ENCODE assay signal across 12 cellular contexts in genomic region chr4:1047106-1047975, GRCh38. TPM values are rescaled to one million over a fixed set of nuclear protein-coding genes. Genes with fewer than 3 reads are reported as not detected.
DNase-seq lines count a peak whose midpoint lies in the region; ATAC-seq and TF ChIP-seq lines count a peak whose summit lies in the region.
"Had no signal": no experiment of that assay in that cellular context is flagged by ENCODE, and none has a peak within 500 bp of the region (broad histone marks: within the 10 kb centered on the region; RNA-seq: fewer than 3 reads in every experiment).

No MANE protein-coding gene starts in this region.

- H3K4me1 Mint-ChIP-seq in mesothelial cell of epicardium: peaks cover 11% of the 10 kb centered on the region

- no peaks in the 10 kb centered on the region for H3K36me3 ChIP-seq in right atrium auricular region
- H3K36me3 ChIP-seq in vagina: no peaks in the 10 kb centered on the region
- H3K36me3 ChIP-seq: neutrophil had no signal

- peaks cover 65% of the 10 kb centered on the region for H3K27me3 Mint-ChIP-seq in mesothelial cell of epicardium (ENCODE audit: low read depth)

- H3K4me1 ChIP-seq in right atrium auricular region (peaks cover 0 to 30% of the 10 kb centered on the region in 2 donors), vagina (peaks cover 30% of the 10 kb centered on the region)

- H3K4me3 ChIP-seq in right atrium auricular region (peak overlapping the region in 1 of 2 donors; percentile 21), vagina (peak overlapping the region in 1 of 2 donors; percentile 5)

- H3K9me3 Mint-ChIP-seq in mesothelial cell of epicardium: no peaks in the 10 kb centered on the region
- H3K9me3 Mint-ChIP-seq: CD8-positive, alpha-beta T cell had no signal

- no peak overlapping the region for H3K27ac Mint-ChIP-seq in mesothelial cell of epicardium
- H3K27ac Mint-ChIP-seq: CD8-positive, alpha-beta T cell had no signal

- no peaks in the 10 kb centered on the region for H3K36me3 Mint-ChIP-seq in mesothelial cell of epicardium
- H3K36me3 Mint-ChIP-seq: CD8-positive, alpha-beta T cell had no signal

- intact Hi-C loops in Right ventricle myocardium inferior (cut with DNase I): no loop called here
- intact Hi-C loops in vagina (cut with DNase I): no loop called here

- no peak for TF ChIP-seq POLR2A in vagina (IDR thresholded peaks at IDR 0.05)

- peak; percentile 60 for DNase-seq in Right ventricle myocardium inferior (ENCODE audit: missing footprints)
- no peak for DNase-seq in right atrium auricular region (ENCODE audit: low spot score)
- peak; percentile 51 for DNase-seq in ecto neural progenitor cell (ENCODE audit: low spot score)
- peak in 1 of 2 experiments; percentile 21 for DNase-seq in mesothelial cell of epicardium (ENCODE audit: low spot score in 2 of 2, unreplicated experiment in 2 of 2)
- no peak for DNase-seq in vagina (ENCODE audit: extremely low spot score in 2 of 2)
- DNase-seq in epidermal melanocyte (ENCODE audit: insufficient read length, low spot score): no peak
- DNase-seq in KBM-7: no peak
- DNase-seq: activated gamma-delta T cell treated with Interleukin-2 at 50 U/mL for 16 hours had no signal

- H3K9me3 ChIP-seq in right atrium auricular region: no peaks in the 10 kb centered on the region
- H3K9me3 ChIP-seq in vagina: no peaks in the 10 kb centered on the region
- H3K9me3 ChIP-seq: neutrophil had no signal

- H3K27me3 ChIP-seq in right atrium auricular region (peaks cover 0 to 8% of the 10 kb centered on the region in 2 donors), vagina (no peaks in the 10 kb centered on the region)

- H3K4me3 Mint-ChIP-seq in mesothelial cell of epicardium: peak overlapping the region; percentile 52
- H3K4me3 Mint-ChIP-seq: CD8-positive, alpha-beta T cell had no signal

- TF ChIP-seq CTCF in right atrium auricular region (IDR thresholded peaks at IDR 0.05) (no peak), mesothelial cell of epicardium (IDR thresholded peaks at IDR 0.05; ENCODE audit: unreplicated experiment) (no peak), vagina (IDR thresholded peaks at IDR 0.05) (no peak)

- H3K27ac ChIP-seq in right atrium auricular region (no peak overlapping the region), vagina (peak overlapping the region; percentile 28)
- H3K27ac ChIP-seq: KMS-11, neutrophil had no signal

- in situ Hi-C loops in KBM-7 (cut with MboI; ENCODE audit: low pct_unique_long_range_greater_than_20kb, low sequenced_read_pairs): no loop called here

- no peak for ATAC-seq in Right ventricle myocardium inferior
- ATAC-seq in GM19467 (IDR thresholded peaks at IDR 0.05; ENCODE audit: unreplicated experiment): no peak
- ATAC-seq: CD8-positive, alpha-beta T cell had no signal

RNA-seq across cellular contexts. Expression of gene FGFRL1, which starts 35.9 kb away (rescaled TPM):
- total RNA-seq in Right ventricle myocardium inferior (21.0 TPM), right atrium auricular region (10 to 100 TPM; 30.3 to 47.1 TPM), mesothelial cell of epicardium (35.2 to 37.7 TPM (median 37.4 TPM) in 3 replicates), vagina (20.9 TPM)

RNA-seq across cellular contexts. Expression of gene SLC26A1, which starts 54.1 kb away (rescaled TPM):
- not detected for total RNA-seq in Right ventricle myocardium inferior
- total RNA-seq in right atrium auricular region: not detected
- 0.23 to 0.63 TPM (median 0.38 TPM) in 3 replicates for total RNA-seq in mesothelial cell of epicardium
- 2.9 TPM for total RNA-seq in vagina

Comparison
In these comparisons a context has a peak if more than half of its experiments do, and no peak if none do; other contexts are left out.
1. DNase-seq: peak in Right ventricle myocardium inferior (single experiment) and ecto neural progenitor cell (single experiment); none in right atrium auricular region (single experiment), vagina (0 of 2), epidermal melanocyte (single experiment) and KBM-7 (single experiment).